8 cellular contexts compared by ENCODE assay signal in the genomic region with DNA sequence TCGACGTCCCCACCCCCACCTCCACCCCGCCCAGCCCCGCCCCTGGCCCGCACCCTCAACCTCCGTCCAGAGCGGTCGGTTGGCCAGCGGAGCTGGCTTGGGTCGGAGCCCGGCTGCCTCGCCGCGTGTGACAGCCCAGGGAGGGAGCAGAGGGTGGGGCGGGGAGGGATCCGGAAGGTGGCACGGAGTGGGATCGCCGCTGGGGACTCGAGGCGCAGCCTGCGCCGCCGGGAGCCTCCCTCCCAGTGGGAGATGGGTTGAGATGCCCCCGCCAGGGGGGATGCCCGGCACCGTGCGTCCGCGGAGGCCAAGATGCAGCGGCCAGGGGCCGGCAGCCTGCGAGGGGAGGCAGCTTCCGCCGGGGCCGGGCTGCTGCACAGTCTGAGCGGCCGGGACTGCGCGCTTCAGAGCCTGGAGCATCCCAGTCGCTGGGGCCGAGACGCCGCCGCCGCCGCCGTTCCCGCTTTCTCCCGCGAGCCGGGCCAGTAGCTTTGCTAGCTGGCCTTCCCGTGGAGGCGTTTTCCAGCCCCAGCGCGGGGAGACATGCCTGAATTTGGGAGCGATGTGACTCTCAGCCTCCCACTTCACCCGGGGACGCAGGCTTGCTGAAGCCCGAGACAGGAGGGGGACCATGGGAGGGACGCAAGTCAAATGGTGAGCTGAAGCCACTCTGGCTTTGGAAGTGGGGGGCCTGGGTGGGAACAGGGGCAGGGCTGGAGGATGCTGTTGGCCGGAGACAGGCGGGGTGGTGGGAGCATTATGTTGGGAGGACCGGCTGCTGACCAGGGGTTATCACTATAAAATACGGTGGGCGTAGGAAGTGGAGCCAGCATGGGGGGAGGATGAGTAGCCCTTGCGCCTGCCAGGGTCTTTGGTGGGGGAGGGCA. TPM values are rescaled to one million over a fixed set of nuclear protein-coding genes. Genes with fewer than 3 reads are reported as not detected.
DNase-seq lines count a peak whose midpoint lies in the region; ATAC-seq, FAIRE-seq and TF ChIP-seq lines count a peak whose summit lies in the region.

No MANE protein-coding gene starts in this region.

- H2BK120ac ChIP-seq in mesendoderm (ENCODE audit: low read depth, low read length) = no peak overlapping the region

- no CpG with 5 or more reads among the region's 67 CpGs for WGBS in mesendoderm (ENCODE audit: extremely low coverage, insufficient coverage, low lambda C conversion rate)

- peak overlapping the region; percentile 34 for H3K18ac ChIP-seq in mesendoderm (ENCODE audit: low read length)

- no peak overlapping the region for H2AK5ac ChIP-seq in mesendoderm (ENCODE audit: low read length)

- H3K27me3 ChIP-seq in BLaER1 (peaks cover 37% of the 10 kb centered on the region), endothelial cell of umbilical vein (ENCODE audit: control insufficient read depth in 2 of 2, insufficient read depth in 2 of 2, low read length in 2 of 2) (no peaks in the 10 kb centered on the region), mesendoderm (ENCODE audit: insufficient read depth, low read length, poor library complexity) (no peaks in the 10 kb centered on the region), stomach smooth muscle (ENCODE audit: control insufficient read depth in 1 of 2, insufficient read depth in 2 of 2, low read length in 2 of 2) (no peaks in the 10 kb centered on the region)

- no peak for TF ChIP-seq POLR2A in endothelial cell of umbilical vein (IDR thresholded peaks at IDR 0.05; ENCODE audit: low read depth, low read length)

- H3K4ac ChIP-seq in mesendoderm (ENCODE audit: low read depth, low read length) = no peak overlapping the region

- H3K56ac ChIP-seq in mesendoderm (ENCODE audit: low read length) = peak overlapping the region; percentile 89

- H3K4me3 ChIP-seq in BLaER1 = peak overlapping the region; percentile 56
- H3K4me3 ChIP-seq in HEK293 (ENCODE audit: low read depth, low read length) = peak overlapping the region; percentile 55
- peak overlapping the region; percentile 51 to 63 (median 61) for H3K4me3 ChIP-seq in endothelial cell of umbilical vein (replicated peaks in 1 of 3; ENCODE audit: insufficient read depth in 1 of 3, low read depth in 1 of 3, low read length in 3 of 3)
- peak overlapping the region; percentile 48 for H3K4me3 ChIP-seq in mesendoderm (ENCODE audit: low read length)
- peak overlapping the region; percentile 73 to 96 for H3K4me3 ChIP-seq in stomach smooth muscle (ENCODE audit: low read length in 2 of 2)

- H2AFZ ChIP-seq in endothelial cell of umbilical vein (ENCODE audit: low read depth, low read length) = peak overlapping the region; percentile 86

- DNase-seq in activated CD4-positive, alpha-beta T cell treated with anti-CD3 and anti-CD28 coated beads for 48 hours = peak; percentile 32
- peak; percentile 45 for DNase-seq in endothelial cell of umbilical vein (ENCODE audit: low read depth, low spot score)
- DNase-seq in mesendoderm = peak; percentile 63
- no peak for DNase-seq in NCI-H2107 (lab: John Stamatoyannopoulos, UW)

- H3K9me3 ChIP-seq in BLaER1 (no peaks in the 10 kb centered on the region), HEK293 (ENCODE audit: control insufficient read depth, insufficient read depth, low read depth, low read length) (no peaks in the 10 kb centered on the region), endothelial cell of umbilical vein (replicated peaks; ENCODE audit: control insufficient read depth, insufficient read depth, low read length) (no peaks in the 10 kb centered on the region), stomach smooth muscle (ENCODE audit: control insufficient read depth in 2 of 2, low read length in 2 of 2) (no peaks in the 10 kb centered on the region)

- H3K23ac ChIP-seq in mesendoderm (ENCODE audit: low read length) = peak overlapping the region; percentile 48

- POLR2A ChIA-PET in HEK293 (lab: Yijun Ruan, JAX) (interaction anchor here (0.6 to 1.7 kb wide), 7 partner anchors 38 to 188 kb away, joined by 3 to 7 read pairs (median 4); partner anchors contain the start of genes ALG9 and DIXDC1), endothelial cell of umbilical vein (lab: Charles Lee) (interaction anchor here (0.6 to 1.1 kb wide), 3 partner anchors 12 to 105 kb away, joined by 3 to 6 read pairs (median 5); no protein-coding TSS in a partner anchor)

- H3K27ac ChIP-seq in BLaER1 (no peak overlapping the region), HEK293 (ENCODE audit: extremely low read depth, low read depth, low read length) (no peak overlapping the region; the same call in 1 of the 2 replicates), endothelial cell of umbilical vein (ENCODE audit: insufficient read depth, low read depth, low read length) (peak overlapping the region; percentile 42), mesendoderm (ENCODE audit: low read depth, low read length) (no peak overlapping the region), stomach smooth muscle (ENCODE audit: low read length) (peak overlapping the region; percentile 97)

- H4K8ac ChIP-seq in mesendoderm (ENCODE audit: low read depth, low read length) = no peak overlapping the region

- H3K79me1 ChIP-seq in mesendoderm (ENCODE audit: low read length) = no peaks in the 10 kb centered on the region

- peak; percentile 67 for FAIRE-seq in endothelial cell of umbilical vein (lab: Jason Lieb, UNC)

- BruUV-seq in endothelial cell of umbilical vein (replicated peaks; lab: Mats Ljungman, UMichigan) = no TSS peak

- CTCF ChIA-PET in HEK293 (lab: Yijun Ruan, JAX) (interaction anchor here (0.7 to 7.8 kb wide), 4 partner anchors 16 to 99 kb away, joined by 3 to 166 read pairs (median 4); partner anchors contain the start of gene DIXDC1), endothelial cell of umbilical vein (lab: Charles Lee) (interaction anchor here (0.6 to 13.5 kb wide), 9 partner anchors 14 to 240 kb away, joined by 3 to 407 read pairs (median 5); no protein-coding TSS in a partner anchor)

- dilution Hi-C loops in endothelial cell of umbilical vein (cut with MboI; ENCODE audit: extremely low pct_ligation_motif_present, low sequenced_read_pairs) = no loop called here

- H4K5ac ChIP-seq in mesendoderm (ENCODE audit: low read length) = no peak overlapping the region

- H2BK15ac ChIP-seq in mesendoderm (replicated peaks; ENCODE audit: low read depth) = no peak overlapping the region

- no peak overlapping the region for H3K9ac ChIP-seq in BLaER1
- peak overlapping the region; percentile 79 for H3K9ac ChIP-seq in endothelial cell of umbilical vein (replicated peaks; ENCODE audit: extremely low read depth, insufficient read depth, low read length)
- H3K9ac ChIP-seq in mesendoderm (ENCODE audit: low read length) = peak overlapping the region; percentile 73
- H3K9ac ChIP-seq in stomach smooth muscle (ENCODE audit: low read length in 2 of 2) = peak overlapping the region; percentile 90 to 93

- no peak overlapping the region for H2BK5ac ChIP-seq in mesendoderm (ENCODE audit: low read length)

- H3K4me1 ChIP-seq in BLaER1 (peaks cover 6% of the 10 kb centered on the region; the same call in 1 of the 2 replicates), HEK293 (ENCODE audit: control insufficient read depth, insufficient read depth, low read length) (peaks cover 13% of the 10 kb centered on the region), endothelial cell of umbilical vein (ENCODE audit: control insufficient read depth, extremely low read depth, insufficient read depth, low read length) (peaks cover 45% of the 10 kb centered on the region), mesendoderm (ENCODE audit: control insufficient read depth, low read depth, low read length) (peaks cover 1% of the 10 kb centered on the region), stomach smooth muscle (ENCODE audit: control insufficient read depth, insufficient read depth, low read length) (peaks cover 42% of the 10 kb centered on the region)

- no peak for ATAC-seq in HG03108 (IDR thresholded peaks at IDR 0.05; ENCODE audit: unreplicated experiment)

- H3K79me2 ChIP-seq in endothelial cell of umbilical vein (ENCODE audit: control insufficient read depth, insufficient read depth, low read length) (peaks cover 4% of the 10 kb centered on the region), mesendoderm (ENCODE audit: control insufficient read depth, insufficient read depth, low read length) (no peaks in the 10 kb centered on the region)

- H3K4me2 ChIP-seq in BLaER1 (peak overlapping the region; percentile 62), endothelial cell of umbilical vein (ENCODE audit: insufficient read depth, low read length) (peak overlapping the region; percentile 83), mesendoderm (ENCODE audit: low read length) (peak overlapping the region; percentile 99)

- H3K9me1 ChIP-seq in endothelial cell of umbilical vein (replicated peaks; ENCODE audit: control insufficient read depth, extremely low read depth, insufficient read depth, low read length) = no peaks in the 10 kb centered on the region

- H4K20me1 ChIP-seq in BLaER1 (no peaks in the 10 kb centered on the region), endothelial cell of umbilical vein (replicated peaks; ENCODE audit: control insufficient read depth, extremely low read depth, insufficient read depth, low read length) (no peaks in the 10 kb centered on the region)

- peak; percentile 16; the same call in 1 of the 2 replicates for TF ChIP-seq CTCF in HEK293 (tag by site-specific recombination; IDR thresholded peaks at IDR 0.05)
- TF ChIP-seq CTCF in endothelial cell of umbilical vein (IDR thresholded peaks at IDR 0.05; ENCODE audit: extremely low read depth in 1 of 2, insufficient read depth in 1 of 2, low read depth in 1 of 2, low read length in 2 of 2) = no peak

- H3K36me3 ChIP-seq in BLaER1 (no peaks in the 10 kb centered on the region), HEK293 (ENCODE audit: control insufficient read depth in 2 of 2, insufficient read depth in 1 of 2, low read length in 2 of 2) (peaks cover 0 to 17% of the 10 kb centered on the region in 2 experiments; a peak in 1 of 3 replicates), endothelial cell of umbilical vein (ENCODE audit: control insufficient read depth in 2 of 2, extremely low read depth in 1 of 2, insufficient read depth in 2 of 2, low read length in 2 of 2) (no peaks in the 10 kb centered on the region), mesendoderm (ENCODE audit: control insufficient read depth, insufficient read depth, low read length) (no peaks in the 10 kb centered on the region), stomach smooth muscle (ENCODE audit: control insufficient read depth in 2 of 2, insufficient read depth in 2 of 2, low read length in 2 of 2) (peaks cover 10 to 18% of the 10 kb centered on the region in 2 donors)

- intact Hi-C loops in endothelial cell of umbilical vein (cut with micrococcal nuclease) = loop anchor here (1.0 to 5.0 kb wide), 6 partner anchors 15 to 375 kb away; partner anchors contain the start of genes CFAP68, DIXDC1, FDXACB1 and SDHD

RNA-seq across cellular contexts. Expression of gene DIXDC1, which starts 40.2 kb away (rescaled TPM):
- 18.6 and 20.0 TPM in 2 replicates for total RNA-seq in endothelial cell of umbilical vein
- 6.4 and 8.0 TPM in 2 replicates for polyA plus RNA-seq in endothelial cell of umbilical vein
- 11.6 and 12.0 TPM in 2 replicates for polyA plus RNA-seq in endothelial cell of umbilical vein (2011; cell fraction: cytosol; rRNA removed)
- polyA plus RNA-seq in endothelial cell of umbilical vein (2011; cell fraction: nucleus; rRNA removed) = 16.6 and 17.8 TPM in 2 replicates
- 29.2 and 41.9 TPM in 2 replicates for polyA plus RNA-seq in endothelial cell of umbilical vein (2012)
- 20.9 and 32.4 TPM in 2 replicates for polyA minus RNA-seq in endothelial cell of umbilical vein
- polyA minus RNA-seq in endothelial cell of umbilical vein (2011; cell fraction: cytosol; rRNA and poly(A)+ RNA removed) = 4.8 TPM
- polyA minus RNA-seq in endothelial cell of umbilical vein (2011; cell fraction: nucleus; rRNA and poly(A)+ RNA removed) = 18.1 and 21.2 TPM in 2 replicates
- polyA plus RNA-seq in mesendoderm (2013, experiment 1 of 2) = 3.7 TPM
- polyA plus RNA-seq in mesendoderm (2013, experiment 2 of 2) = 3.9 TPM

RNA-seq across cellular contexts. Expression of gene DLAT, which starts 47.8 kb away (rescaled TPM):
- 40.1 and 41.3 TPM in 2 replicates for total RNA-seq in endothelial cell of umbilical vein
- polyA plus RNA-seq in endothelial cell of umbilical vein = 10.5 and 13.3 TPM in 2 replicates
- polyA plus RNA-seq in endothelial cell of umbilical vein (2011; cell fraction: cytosol; rRNA removed) = 18.3 and 22.7 TPM in 2 replicates
- 14.8 and 16.6 TPM in 2 replicates for polyA plus RNA-seq in endothelial cell of umbilical vein (2011; cell fraction: nucleus; rRNA removed)
- 24.6 and 38.2 TPM in 2 replicates for polyA plus RNA-seq in endothelial cell of umbilical vein (2012)
- polyA minus RNA-seq in endothelial cell of umbilical vein = 20.8 and 22.5 TPM in 2 replicates
- 43.5 TPM for polyA minus RNA-seq in endothelial cell of umbilical vein (2011; cell fraction: cytosol; rRNA and poly(A)+ RNA removed)
- polyA minus RNA-seq in endothelial cell of umbilical vein (2011; cell fraction: nucleus; rRNA and poly(A)+ RNA removed) = 11.1 and 12.8 TPM in 2 replicates
- polyA plus RNA-seq in mesendoderm (2013, experiment 1 of 2) = 48.7 TPM
- polyA plus RNA-seq in mesendoderm (2013, experiment 2 of 2) = 50.1 TPM

RNA-seq across cellular contexts. Expression of gene C11orf52, which starts 58.7 kb away (rescaled TPM):
- total RNA-seq in endothelial cell of umbilical vein = 0.31 and 0.99 TPM in 2 replicates
- 0.76 and 1.2 TPM in 2 replicates for polyA plus RNA-seq in endothelial cell of umbilical vein
- 0.66 and 0.81 TPM in 2 replicates for polyA plus RNA-seq in endothelial cell of umbilical vein (2011; cell fraction: cytosol; rRNA removed)
- polyA plus RNA-seq in endothelial cell of umbilical vein (2011; cell fraction: nucleus; rRNA removed) = 0.26 and 0.49 TPM in 2 replicates
- 0.91 and 2.5 TPM in 2 replicates for polyA plus RNA-seq in endothelial cell of umbilical vein (2012)
- polyA minus RNA-seq in endothelial cell of umbilical vein = 0.34 TPM in 1 of 2 replicates, not detected in the other
- not detected for polyA minus RNA-seq in endothelial cell of umbilical vein (2011; cell fraction: cytosol; rRNA and poly(A)+ RNA removed)
- polyA minus RNA-seq in endothelial cell of umbilical vein (2011; cell fraction: nucleus; rRNA and poly(A)+ RNA removed) = not detected in 2 replicates
- 1.3 TPM for polyA plus RNA-seq in mesendoderm (2013, experiment 1 of 2)
- 1.5 TPM for polyA plus RNA-seq in mesendoderm (2013, experiment 2 of 2)

Comparison
In these comparisons a context has a peak if more than half of its experiments do, and no peak if none do; other contexts are left out.
1. H3K27ac ChIP-seq: peak in endothelial cell of umbilical vein (single experiment) and stomach smooth muscle (single experiment); none in BLaER1 (single experiment), HEK293 (single experiment) and mesendoderm (single experiment).
2. Peak in every context shown above with its lines, with median percentiles within 50 percentile points of each other: H3K4me2 ChIP-seq and H3K4me3 ChIP-seq.